In the genomic region with DNA sequence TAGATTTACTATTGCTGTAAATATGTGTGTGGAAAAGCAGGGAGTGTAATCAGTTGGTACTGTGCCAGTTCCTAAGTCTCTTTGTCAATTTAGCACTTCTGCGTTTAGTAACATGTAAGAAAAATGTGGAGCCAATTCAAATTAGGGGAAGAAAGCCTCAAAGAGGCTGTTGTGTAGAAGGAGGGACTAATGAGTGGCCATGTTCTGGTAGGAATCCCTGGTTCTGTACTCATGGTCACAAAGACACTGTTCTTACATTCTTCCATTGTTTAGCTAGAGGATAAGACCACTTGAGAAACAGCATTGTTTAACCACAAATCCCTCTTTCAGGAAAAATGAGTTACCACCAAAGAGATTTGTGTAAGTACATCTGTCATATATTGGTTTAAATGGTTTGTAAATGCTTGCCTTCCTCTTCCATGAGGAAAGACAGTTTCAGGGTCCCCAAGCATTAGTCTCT, we compare ENCODE assay signal across 1 cellular context.
TF ChIP-seq lines count a peak whose summit lies in the region.

No MANE protein-coding gene starts in this region.

TF ChIP-seq in endothelial cell of umbilical vein, 7 proteins besides CTCF, POLR2A, EP300 and RAD21:
- TF ChIP-seq GATA2 (IDR thresholded peaks at IDR 0.05; ENCODE audit: insufficient read depth, insufficient read length, low read depth, low read length) (no peak), POLR2AphosphoS5 (IDR thresholded peaks at IDR 0.05; ENCODE audit: insufficient read depth, low read depth, low read length) (no peak), EZH2 (IDR thresholded peaks at IDR 0.05; ENCODE audit: borderline replicate concordance, low read depth, low read length, severe bottlenecking) (no peak), FOS (IDR thresholded peaks at IDR 0.05; ENCODE audit: borderline replicate concordance, insufficient read depth, low read length) (no peak), JUN (IDR thresholded peaks at IDR 0.05; ENCODE audit: borderline replicate concordance, insufficient read depth, insufficient read length, low read depth) (no peak), MYC (IDR thresholded peaks at IDR 0.05; ENCODE audit: low read depth, low read length) (no peak)
